20 cellular contexts compared by ENCODE assay signal in genomic region chr16:74909665-74910064, GRCh38.
"Had no signal": no experiment of that assay in that cellular context is flagged by ENCODE, and none has a peak within 500 bp of the region (broad histone marks: within the 10 kb centered on the region; RNA-seq: fewer than 3 reads in every experiment).

No MANE protein-coding gene starts in this region.

- ATAC-seq: activated T-cell treated with anti-CD3 and anti-CD28 coated beads, Interleukin-2, amount 50 U/mL, for 72 hours; lower lobe of right lung; natural killer cell treated with Interleukin-12 subunit alpha and Interleukin-12 subunit beta and Interleukin-15 and Interleukin-18, amount 100 ng/mL, for 72 hours; stimulated activated naive CD8-positive, alpha-beta T cell treated with anti-CD3 and anti-CD28 coated beads, Interleukin-15, Interleukin-2, amounts not matched to agents 100 U/mL and 50 U/mL, for 24 hours had no signal

- DNase-seq: activated CD4-positive, CD25-positive, alpha-beta regulatory T cell; activated CD8-positive, alpha-beta memory T cell treated with anti-CD3 and anti-CD28 coated beads for 24 hours; activated CD8-positive, alpha-beta memory T cell treated with anti-CD3 and anti-CD28 coated beads, Interleukin-2, amount 50 U/mL, for 48 hours; activated gamma-delta T cell; activated T-cell treated with anti-CD3 and anti-CD28 coated beads, Interleukin-2, amount 50 U/mL, for 72 hours; effector CD8-positive, alpha-beta T cell; foreskin melanocyte; glutamatergic neuron; hippocampal formation; islet precursor cell; lower lobe of right lung; posterior cingulate gyrus; stimulated activated CD4-positive, alpha-beta T cell treated with anti-CD3 and anti-CD28 coated beads, Interleukin-2, amount 100 ng/mL, for 24 hours; stimulated activated naive CD8-positive, alpha-beta T cell treated with anti-CD3 and anti-CD28 coated beads, Interleukin-15, Interleukin-2, amounts not matched to agents 100 U/mL and 50 U/mL, for 24 hours; T-helper 9 cell had no signal

- H3K4me3 Mint-ChIP-seq: activated naive CD4-positive, alpha-beta T cell treated with anti-CD3 and anti-CD28 coated beads, Interleukin-2, amount 50 U/mL, for 24 hours; activated T-cell treated with anti-CD3 and anti-CD28 coated beads, Interleukin-2, amount 50 U/mL, for 72 hours; natural killer cell treated with Interleukin-12 subunit alpha and Interleukin-12 subunit beta and Interleukin-15 and Interleukin-18, amount 100 ng/mL, for 72 hours; type B pancreatic cell had no signal

- H3K4me3 ChIP-seq: adrenal gland, lower lobe of right lung had no signal

- H3K27me3 ChIP-seq: adrenal gland had no signal

- FAIRE-seq: endothelial cell of umbilical vein had no signal

- H3K27ac ChIP-seq: adrenal gland, lower lobe of right lung had no signal

- H3K4me1 Mint-ChIP-seq: activated naive CD4-positive, alpha-beta T cell treated with anti-CD3 and anti-CD28 coated beads, Interleukin-2, amount 50 U/mL, for 24 hours had no signal

- H3K4me1 ChIP-seq: adrenal gland, lower lobe of right lung had no signal

- H3K9me3 ChIP-seq: adrenal gland had no signal

- H3K27me3 Mint-ChIP-seq: activated naive CD4-positive, alpha-beta T cell treated with anti-CD3 and anti-CD28 coated beads, Interleukin-2, amount 50 U/mL, for 24 hours; natural killer cell treated with Interleukin-12 subunit alpha and Interleukin-12 subunit beta and Interleukin-15 and Interleukin-18, amount 100 ng/mL, for 72 hours; type B pancreatic cell had no signal

- H3K9me3 Mint-ChIP-seq: type B pancreatic cell had no signal

- H3K27ac Mint-ChIP-seq: activated naive CD4-positive, alpha-beta T cell treated with anti-CD3 and anti-CD28 coated beads, Interleukin-2, amount 50 U/mL, for 24 hours; natural killer cell treated with Interleukin-12 subunit alpha and Interleukin-12 subunit beta and Interleukin-15 and Interleukin-18, amount 100 ng/mL, for 72 hours; type B pancreatic cell had no signal
